ENCODE assay signal across 15 cellular contexts in the genomic region with DNA sequence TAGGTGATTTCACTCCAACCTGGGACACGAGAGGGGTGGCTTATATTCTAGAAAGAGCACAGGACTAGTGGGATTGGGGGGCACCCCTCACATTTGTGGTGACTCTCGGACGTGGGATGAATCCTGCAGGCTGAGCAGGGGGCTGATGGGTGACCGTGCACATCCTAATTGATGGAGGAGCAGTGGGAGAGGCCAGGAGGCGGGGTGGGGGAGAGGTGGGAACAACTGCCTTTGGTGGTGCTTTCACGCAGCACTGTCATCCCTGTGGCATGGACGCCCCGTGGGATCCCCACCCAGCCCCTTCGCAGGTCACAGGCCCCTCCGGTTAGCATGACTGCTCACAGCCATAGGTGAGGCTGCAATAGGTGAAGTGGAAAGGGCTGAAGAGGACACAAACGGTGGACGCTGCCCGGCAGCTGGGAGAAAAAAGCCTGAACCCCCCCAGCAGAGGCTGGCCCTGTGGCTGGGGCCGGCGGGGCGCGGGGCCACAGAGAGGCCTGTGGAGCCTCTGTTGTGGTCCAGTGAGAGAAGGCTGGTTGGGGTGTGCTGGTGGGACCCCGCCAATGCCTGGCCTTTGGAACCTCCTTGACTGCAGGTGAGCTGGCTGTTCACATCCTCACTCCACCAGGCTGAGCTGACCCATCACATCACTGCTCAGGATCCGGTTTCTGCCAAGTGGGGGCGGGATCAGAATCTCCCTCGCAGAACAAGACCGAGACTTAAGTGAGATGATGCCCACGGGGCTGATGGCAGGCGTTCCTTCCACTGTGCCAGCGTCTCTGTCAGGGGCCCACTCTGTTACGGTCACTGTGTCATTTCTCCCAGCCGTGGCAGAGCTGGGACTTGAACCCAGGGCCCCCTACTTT.
DNase-seq lines count a peak whose midpoint lies in the region; ATAC-seq and TF ChIP-seq lines count a peak whose summit lies in the region.
"Had no signal": no experiment of that assay in that cellular context is flagged by ENCODE, and none has a peak within 500 bp of the region (broad histone marks: within the 10 kb centered on the region; RNA-seq: fewer than 3 reads in every experiment).

No MANE protein-coding gene starts in this region.

- peak; percentile 20 to 50 for ATAC-seq in natural killer cell treated with Interleukin-12 subunit alpha and Interleukin-12 subunit beta and Interleukin-15 and Interleukin-18, amount 100 ng/mL, for 72 hours
- ATAC-seq in natural killer cell (no peak), upper lobe of right lung (peak; percentile 29), GM19463 (IDR thresholded peaks at IDR 0.05; ENCODE audit: unreplicated experiment) (no peak)
- ATAC-seq: HCT116 had no signal

- no peaks in the 10 kb centered on the region for H3K4me1 Mint-ChIP-seq in natural killer cell treated with Interleukin-12 subunit alpha and Interleukin-12 subunit beta and Interleukin-15 and Interleukin-18, amount 100 ng/mL, for 72 hours (ENCODE audit: low read depth in 2 of 2)
- no peaks in the 10 kb centered on the region for H3K4me1 Mint-ChIP-seq in natural killer cell
- H3K4me1 Mint-ChIP-seq: CD4-positive, alpha-beta memory T cell had no signal

- no peak overlapping the region for H3K9ac ChIP-seq in neuronal stem cell (ENCODE audit: low read depth, low read length, poor library complexity)
- H3K9ac ChIP-seq: GM23248 had no signal

- peak overlapping the region; percentile 2 for H2AK5ac ChIP-seq in neuronal stem cell (ENCODE audit: low read depth, low read length)

- DNase-seq in natural killer cell treated with Interleukin-12 subunit alpha and Interleukin-12 subunit beta and Interleukin-15 and Interleukin-18, amount 100 ng/mL, for 72 hours (ENCODE audit: low spot score): no peak
- DNase-seq in natural killer cell (no peak), neuronal stem cell (ENCODE audit: low spot score) (no peak), upper lobe of right lung (no peak), testis (no peak)
- DNase-seq: C1 segment of cervical spinal cord; Calu3; CD4-positive, alpha-beta memory T cell; COR-L47; DMS153; DND-41; GM23248; H9 had no signal

- H3K27ac ChIP-seq in neuronal stem cell (replicated peaks; ENCODE audit: low read length) (no peak overlapping the region), upper lobe of right lung (no peak overlapping the region), testis (no peak overlapping the region)
- H3K27ac ChIP-seq: GM23248 had no signal

- H3K27ac Mint-ChIP-seq in natural killer cell treated with Interleukin-12 subunit alpha and Interleukin-12 subunit beta and Interleukin-15 and Interleukin-18, amount 100 ng/mL, for 72 hours: no peak overlapping the region
- H3K27ac Mint-ChIP-seq in natural killer cell: no peak overlapping the region
- H3K27ac Mint-ChIP-seq: CD4-positive, alpha-beta memory T cell had no signal

- no peak overlapping the region for H3K4ac ChIP-seq in neuronal stem cell (ENCODE audit: low read length)

- H2AFZ ChIP-seq in neuronal stem cell (ENCODE audit: low read length): no peak overlapping the region
- H2AFZ ChIP-seq: GM23248 had no signal

- H3K4me1 ChIP-seq in neuronal stem cell (ENCODE audit: control insufficient read depth in 2 of 2, insufficient read depth in 1 of 2, low read depth in 1 of 2, low read length in 2 of 2) (no peaks in the 10 kb centered on the region), upper lobe of right lung (no peaks in the 10 kb centered on the region), testis (no peaks in the 10 kb centered on the region)

- intact Hi-C loops in natural killer cell (cut with micrococcal nuclease): no loop called here
- intact Hi-C loops in upper lobe of right lung (cut with DNase I): no loop called here
- intact Hi-C loops in testis (cut with DNase I; ENCODE audit: low total_unique reads): no loop called here

- H3K4me3 Mint-ChIP-seq in natural killer cell treated with Interleukin-12 subunit alpha and Interleukin-12 subunit beta and Interleukin-15 and Interleukin-18, amount 100 ng/mL, for 72 hours: no peak overlapping the region
- H3K4me3 Mint-ChIP-seq in natural killer cell: no peak overlapping the region
- H3K4me3 Mint-ChIP-seq: CD4-positive, alpha-beta memory T cell; H9 had no signal

- no peak overlapping the region for H4K91ac ChIP-seq in neuronal stem cell (ENCODE audit: low read depth, low read length, poor library complexity)

- no peaks in the 10 kb centered on the region for H3K36me3 Mint-ChIP-seq in natural killer cell treated with Interleukin-12 subunit alpha and Interleukin-12 subunit beta and Interleukin-15 and Interleukin-18, amount 100 ng/mL, for 72 hours
- no peaks in the 10 kb centered on the region for H3K36me3 Mint-ChIP-seq in natural killer cell
- H3K36me3 Mint-ChIP-seq: CD4-positive, alpha-beta memory T cell had no signal

- H2BK120ac ChIP-seq in neuronal stem cell (ENCODE audit: low read depth, low read length): no peak overlapping the region

- H3K27me3 ChIP-seq in neuronal stem cell (ENCODE audit: control insufficient read depth in 3 of 3, insufficient read depth in 3 of 3, low read depth in 1 of 3, low read length in 3 of 3) (peaks cover 0 to 3% (median 0%) of the 10 kb centered on the region in 3 experiments), upper lobe of right lung (peaks cover 9% of the 10 kb centered on the region), testis (no peaks in the 10 kb centered on the region)

- no peak overlapping the region for H2BK12ac ChIP-seq in neuronal stem cell (ENCODE audit: low read length)

- TF ChIP-seq CTCF in natural killer cell (IDR thresholded peaks at IDR 0.05) (no peak), upper lobe of right lung (IDR thresholded peaks at IDR 0.05) (no peak), testis (IDR thresholded peaks at IDR 0.05) (no peak)

- no peak overlapping the region for H3K4me3 ChIP-seq in neuronal stem cell (ENCODE audit: low read length in 2 of 2)
- no peak overlapping the region for H3K4me3 ChIP-seq in upper lobe of right lung
- H3K4me3 ChIP-seq in testis: no peak overlapping the region
- H3K4me3 ChIP-seq: GM23248 had no signal

- H4K8ac ChIP-seq in neuronal stem cell (ENCODE audit: low read depth, low read length): no peak overlapping the region

- H3K4me2 ChIP-seq in neuronal stem cell (ENCODE audit: insufficient read depth, low read length, poor library complexity, severe bottlenecking): no peak overlapping the region

- H3K9me3 ChIP-seq in neuronal stem cell (replicated peaks in 1 of 2; ENCODE audit: control insufficient read depth in 2 of 2, insufficient read depth in 1 of 2, low read depth in 1 of 2, low read length in 2 of 2) (no peaks in the 10 kb centered on the region), upper lobe of right lung (no peaks in the 10 kb centered on the region), testis (no peaks in the 10 kb centered on the region)

- H2BK15ac ChIP-seq in neuronal stem cell (ENCODE audit: low read length): no peak overlapping the region

- no peak overlapping the region for H3K23ac ChIP-seq in neuronal stem cell (ENCODE audit: low read depth, low read length, poor library complexity)

- H3K14ac ChIP-seq in neuronal stem cell (ENCODE audit: low read length): no peak overlapping the region

- H3K27me3 Mint-ChIP-seq in natural killer cell treated with Interleukin-12 subunit alpha and Interleukin-12 subunit beta and Interleukin-15 and Interleukin-18, amount 100 ng/mL, for 72 hours: peaks cover 12 to 36% of the 10 kb centered on the region in 2 donors
- H3K27me3 Mint-ChIP-seq in natural killer cell (ENCODE audit: low read depth in 2 of 2): peaks cover 6 to 24% of the 10 kb centered on the region in 2 donors

- TF ChIP-seq POLR2A in testis (IDR thresholded peaks at IDR 0.05): no peak

- H3K79me1 ChIP-seq in neuronal stem cell (ENCODE audit: low read depth, low read length): no peaks in the 10 kb centered on the region

- no peak overlapping the region for H3K18ac ChIP-seq in neuronal stem cell (ENCODE audit: low read length)

- H3K9me3 Mint-ChIP-seq in natural killer cell treated with Interleukin-12 subunit alpha and Interleukin-12 subunit beta and Interleukin-15 and Interleukin-18, amount 100 ng/mL, for 72 hours: no peaks in the 10 kb centered on the region
- H3K9me3 Mint-ChIP-seq in natural killer cell: no peaks in the 10 kb centered on the region
- H3K9me3 Mint-ChIP-seq: CD4-positive, alpha-beta memory T cell; H9 had no signal

- WGBS in neuronal stem cell (ENCODE audit: extremely low coverage in 2 of 2, insufficient read length in 2 of 2, insufficient replicate concordance in 1 of 2), 2 donors: no CpG with 5 or more reads among the region's 27 CpGs
- WGBS in testis, 2 donors: 86 to 89% methylated on average over 22 to 27 of the region's 27 CpGs

- no peaks in the 10 kb centered on the region for H3K36me3 ChIP-seq in neuronal stem cell (replicated peaks in 1 of 2; ENCODE audit: control insufficient read depth in 2 of 2, insufficient read depth in 2 of 2, low read length in 2 of 2)
- H3K36me3 ChIP-seq in upper lobe of right lung: no peaks in the 10 kb centered on the region
- no peaks in the 10 kb centered on the region for H3K36me3 ChIP-seq in testis (ENCODE audit: low read depth, missing control alignments)

- H2BK5ac ChIP-seq in neuronal stem cell (ENCODE audit: low read length): no peak overlapping the region

Comparison
In these comparisons a context has a peak if more than half of its experiments do, and no peak if none do; other contexts are left out.
1. ATAC-seq: peak in natural killer cell treated with Interleukin-12 subunit alpha and Interleukin-12 subunit beta and Interleukin-15 and Interleukin-18, amount 100 ng/mL, for 72 hours (2 of 2) and upper lobe of right lung (single experiment); none in natural killer cell (0 of 3) and GM19463 (single experiment).